ENCODE assay signal across 1 cellular context in genomic region chr3:71132995-71133730, GRCh38.
TF ChIP-seq lines count a peak whose summit lies in the region.

No MANE protein-coding gene starts in this region.

TF ChIP-seq in HepG2, 621 proteins besides CTCF, POLR2A, EP300 and RAD21 (continued from another document and continues in another):
- TF ChIP-seq KAT8 (CRISPR knock-in tag; IDR thresholded peaks at IDR 0.05) (peak; percentile 28; the same call in 1 of the 2 replicates), ZNF20 (CRISPR knock-in tag; IDR thresholded peaks at IDR 0.05) (no peak), ZNF800 (CRISPR knock-in tag; IDR thresholded peaks at IDR 0.05) (no peak), NR3C1 (CRISPR knock-in tag; IDR thresholded peaks at IDR 0.05) (no peak), MAFF (IDR thresholded peaks at IDR 0.05; ENCODE audit: low read depth, low read length) (no peak), FOXM1 (CRISPR knock-in tag; IDR thresholded peaks at IDR 0.05) (no peak), IKZF5 (CRISPR knock-in tag; IDR thresholded peaks at IDR 0.05) (peak; percentile 64), TCF7L2 (IDR thresholded peaks at IDR 0.05; ENCODE audit: low read depth, low read length) (no peak), GMEB1 (CRISPR knock-in tag; IDR thresholded peaks at IDR 0.05; ENCODE audit: borderline replicate concordance) (no peak), NFRKB (IDR thresholded peaks at IDR 0.05) (no peak), CERS6 (CRISPR knock-in tag; IDR thresholded peaks at IDR 0.05) (no peak), ZNF530 (CRISPR knock-in tag; IDR thresholded peaks at IDR 0.05; ENCODE audit: low read depth) (no peak), CREB3 (CRISPR knock-in tag; IDR thresholded peaks at IDR 0.05) (no peak), ZHX2 (IDR thresholded peaks at IDR 0.05; ENCODE audit: low read depth) (0 out of 2 replicates have a peak, but pooled peaks have one; percentile 20), ZHX2 (CRISPR knock-in tag; IDR thresholded peaks at IDR 0.05; ENCODE audit: borderline replicate concordance) (no peak), ZNF18 (CRISPR knock-in tag; IDR thresholded peaks at IDR 0.05; ENCODE audit: insufficient replicate concordance) (no peak), SOX13 (IDR thresholded peaks at IDR 0.05) (no peak; the same call in 1 of the 2 replicates), SOX13 (CRISPR knock-in tag; conservative IDR thresholded peaks at IDR 0.05 in 1 of 2, IDR thresholded peaks at IDR 0.05 in 1 of 2) (peak in 1 of 2 experiments; percentile 86; a peak in 2 of 4 replicates), ZBTB49 (CRISPR knock-in tag; IDR thresholded peaks at IDR 0.05; ENCODE audit: borderline replicate concordance) (no peak), MTF2 (CRISPR knock-in tag; IDR thresholded peaks at IDR 0.05; ENCODE audit: borderline replicate concordance) (no peak), SIN3B (IDR thresholded peaks at IDR 0.05; ENCODE audit: low read length) (no peak), POGZ (CRISPR knock-in tag; IDR thresholded peaks at IDR 0.05) (peak; percentile 69), HNF1A (IDR thresholded peaks at IDR 0.05; ENCODE audit: low read depth) (peak; percentile 57; the same call in 1 of the 2 replicates), HNF1A (CRISPR knock-in tag; IDR thresholded peaks at IDR 0.05; ENCODE audit: borderline replicate concordance) (no peak), MED13 (CRISPR knock-in tag; IDR thresholded peaks at IDR 0.05) (no peak), FOXK1 (CRISPR knock-in tag; IDR thresholded peaks at IDR 0.05; ENCODE audit: borderline replicate concordance, low read depth) (peak; percentile 50; the same call in 1 of the 2 replicates), BRCA1 (CRISPR knock-in tag; IDR thresholded peaks at IDR 0.05) (no peak), LCORL (IDR thresholded peaks at IDR 0.05) (no peak), LCORL (CRISPR knock-in tag; IDR thresholded peaks at IDR 0.05) (0 out of 2 replicates have a peak, but pooled peaks have one; percentile 19), ZNF282 (IDR thresholded peaks at IDR 0.05; ENCODE audit: partially characterized antibody) (no peak), ZNF143 (CRISPR knock-in tag; IDR thresholded peaks at IDR 0.05) (no peak), BCL3 (CRISPR knock-in tag; IDR thresholded peaks at IDR 0.05) (no peak), CEBPG (CRISPR knock-in tag; IDR thresholded peaks at IDR 0.05) (peak; percentile 23; the same call in 1 of the 2 replicates), RAD51 (IDR thresholded peaks at IDR 0.05; ENCODE audit: borderline replicate concordance) (no peak), SIX4 (CRISPR knock-in tag; IDR thresholded peaks at IDR 0.05) (peak; percentile 99), RBM39 (IDR thresholded peaks at IDR 0.05; ENCODE audit: low read depth, low read length, poor library complexity, severe bottlenecking) (no peak), TAF1 (CRISPR knock-in tag; IDR thresholded peaks at IDR 0.05) (no peak), KLF12 (CRISPR knock-in tag; IDR thresholded peaks at IDR 0.05; ENCODE audit: borderline replicate concordance) (no peak)
